Comparison of ENCODE assay signal across 21 cellular contexts in the genomic region with DNA sequence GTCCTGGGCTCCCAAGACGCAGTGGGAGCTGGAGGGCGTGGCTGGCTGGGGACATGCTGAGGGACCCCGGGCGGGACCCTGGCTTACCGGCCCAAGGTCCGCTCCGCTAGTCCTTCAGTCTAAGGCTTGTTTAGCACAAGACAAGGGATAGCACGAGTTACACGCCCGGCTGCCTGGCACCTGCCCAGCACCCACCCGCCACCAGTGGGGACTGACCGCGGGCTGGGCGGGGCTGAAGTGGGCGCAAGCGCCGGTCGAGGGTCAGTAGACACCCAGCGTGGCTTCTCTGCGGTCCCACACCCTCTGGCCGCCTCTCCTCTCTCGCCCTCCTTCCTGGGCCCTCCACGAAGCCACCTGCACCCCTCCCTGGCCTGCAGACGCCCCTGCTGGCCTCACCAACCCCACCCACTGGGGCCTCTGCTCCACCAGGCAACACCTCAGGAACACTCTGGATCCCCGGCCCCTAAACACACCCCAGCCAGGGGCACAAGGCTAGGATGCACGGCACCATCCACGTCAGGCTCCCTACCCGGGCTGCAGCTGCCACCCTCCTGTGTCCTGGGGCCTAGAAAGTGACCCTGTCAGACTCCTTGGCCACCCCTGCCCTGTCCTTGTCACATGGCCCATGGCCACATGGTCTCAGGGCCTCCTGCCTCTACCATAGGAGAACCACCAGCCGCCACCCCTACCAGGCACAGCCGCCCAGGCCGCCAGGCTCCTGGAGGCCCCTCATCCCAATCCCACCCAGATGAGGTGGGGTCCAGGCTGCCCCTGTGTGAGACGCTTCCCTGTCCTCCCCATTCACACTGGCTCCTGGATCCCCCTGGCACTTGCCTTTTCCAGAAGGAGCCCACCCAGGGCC. TPM values are rescaled to one million over a fixed set of nuclear protein-coding genes. Genes with fewer than 3 reads are reported as not detected.
DNase-seq lines count a peak whose midpoint lies in the region; ATAC-seq, FAIRE-seq and TF ChIP-seq lines count a peak whose summit lies in the region.
"Had no signal": no experiment of that assay in that cellular context is flagged by ENCODE, and none has a peak within 500 bp of the region (broad histone marks: within the 10 kb centered on the region; RNA-seq: fewer than 3 reads in every experiment).

No MANE protein-coding gene starts in this region.

- H3K4me3 ChIP-seq in HCT116 (replicated peaks in 1 of 2; ENCODE audit: low read depth in 1 of 2, low read length in 2 of 2), result no peak overlapping the region
- H3K4me3 ChIP-seq in K562, result no peak overlapping the region
- H3K4me3 ChIP-seq: HAP-1 had no signal

- intact Hi-C loops in HCT116 (cut with micrococcal nuclease) (no loop called here), K562 (cut with micrococcal nuclease) (no loop called here)

- H3K27me3 Mint-ChIP-seq in activated naive CD4-positive, alpha-beta T cell treated with anti-CD3 and anti-CD28 coated beads, Interleukin-2, amount 10 ng/mL, durations not matched to agents 7 days and 5 days, result peaks cover 3% of the 10 kb centered on the region
- H3K27me3 Mint-ChIP-seq: CD4-positive, CD25-positive, alpha-beta regulatory T cell; IgD-negative memory B cell had no signal

- H3K27me3 ChIP-seq in HCT116 (ENCODE audit: insufficient read depth, low read length) (no peaks in the 10 kb centered on the region), K562 (ENCODE audit: control insufficient read depth in 2 of 2, insufficient read depth in 2 of 2, low read length in 2 of 2) (no peaks in the 10 kb centered on the region)

- FAIRE-seq in K562 (lab: Jason Lieb, UNC), result no peak
- FAIRE-seq: A204.1 had no signal

- H3K9me3 Mint-ChIP-seq in activated naive CD4-positive, alpha-beta T cell treated with anti-CD3 and anti-CD28 coated beads, Interleukin-2, amount 10 ng/mL, durations not matched to agents 7 days and 5 days, result peaks cover 9% of the 10 kb centered on the region
- H3K9me3 Mint-ChIP-seq: HFFc6, IgD-negative memory B cell had no signal

- TF ChIP-seq EP300 in K562 (IDR thresholded peaks at IDR 0.05; ENCODE audit: low read length), result no peak

- H3K27ac Mint-ChIP-seq in activated naive CD4-positive, alpha-beta T cell treated with anti-CD3 and anti-CD28 coated beads, Interleukin-2, amount 10 ng/mL, durations not matched to agents 7 days and 5 days, result no peak overlapping the region
- H3K27ac Mint-ChIP-seq: CD4-positive, CD25-positive, alpha-beta regulatory T cell; HFFc6; IgD-negative memory B cell had no signal

- H3K4me3 Mint-ChIP-seq in activated naive CD4-positive, alpha-beta T cell treated with anti-CD3 and anti-CD28 coated beads, Interleukin-2, amount 10 ng/mL, durations not matched to agents 7 days and 5 days, result no peak overlapping the region
- H3K4me3 Mint-ChIP-seq: CD4-positive, CD25-positive, alpha-beta regulatory T cell; HFFc6 had no signal

- CTCF ChIA-PET in HCT116 (lab: Charles Lee), result no interaction called here
- CTCF ChIA-PET in K562 (lab: Yijun Ruan, JAX; ENCODE audit: low intra/inter-chr PET ratio), result no interaction called here
- CTCF ChIA-PET in activated naive CD4-positive, alpha-beta T cell treated with anti-CD3 and anti-CD28 coated beads, Interleukin-2, amount 10 ng/mL, durations not matched to agents 7 days and 5 days (lab: Charles Lee), result no interaction called here

- no peaks in the 10 kb centered on the region for H3K9me2 ChIP-seq in HCT116 (ENCODE audit: insufficient read depth)

- in situ Hi-C loops in K562 (cut with MboI), result no loop called here

- H3K4me2 ChIP-seq in HCT116 (ENCODE audit: low read length) (peak overlapping the region; percentile 33; the same call in 1 of the 2 replicates), K562 (ENCODE audit: insufficient read depth, low read length) (no peak overlapping the region)

- peaks cover 7 to 40% of the 10 kb centered on the region in 2 experiments; a peak in 3 of 4 replicates for H3K36me3 ChIP-seq in HCT116 (ENCODE audit: control insufficient read depth in 1 of 2, insufficient read depth in 2 of 2, low read length in 2 of 2)
- H3K36me3 ChIP-seq in K562 (ENCODE audit: control insufficient read depth, insufficient read depth, low read length), result peaks cover 76% of the 10 kb centered on the region; the same call in 2 of the 3 replicates

- H3K9ac ChIP-seq in HCT116 (ENCODE audit: low read length) (no peak overlapping the region), K562 (ENCODE audit: insufficient read depth in 1 of 2, low read depth in 2 of 2, low read length in 2 of 2) (peak overlapping the region in 1 of 2 experiments; percentile 14; a peak in 1 of 4 replicates)

- H4K20me1 ChIP-seq in HCT116 (ENCODE audit: insufficient read depth), result peaks cover 4% of the 10 kb centered on the region; the same call in 1 of the 2 replicates
- peaks cover 26% of the 10 kb centered on the region; the same call in 1 of the 2 replicates for H4K20me1 ChIP-seq in K562 (replicated peaks; ENCODE audit: control insufficient read depth, insufficient read depth, low read length)

- no peak for TF ChIP-seq POLR2A in HCT116 (IDR thresholded peaks at IDR 0.05; ENCODE audit: borderline replicate concordance, extremely low read depth, insufficient read depth, insufficient read length)
- no peak for TF ChIP-seq POLR2A in K562 (conservative IDR thresholded peaks at IDR 0.05)

- ATAC-seq in HCT116 (no peak), K562 (no peak; the same call in 2 of the 3 replicates)

- BruUV-seq in HCT116 (replicated peaks; lab: Mats Ljungman, UMichigan), result no TSS peak
- no TSS peak for BruUV-seq in K562 (replicated peaks; lab: Mats Ljungman, UMichigan)

- POLR2A ChIA-PET in HCT116 (lab: Charles Lee) (interaction anchor here (1.4 kb wide), 1 partner anchor 11 kb away, joined by 4 read pairs; no protein-coding TSS in a partner anchor), K562 (lab: Yijun Ruan, JAX) (interaction anchor here (0.6 to 1.7 kb wide), 8 partner anchors 9 to 277 kb away, joined by 3 to 7 read pairs (median 4); partner anchors contain the start of gene AURKAIP1)

- DNase-seq in HCT116 (ENCODE audit: low read depth, low spot score) (no peak), K562 (ENCODE audit: extremely low read depth in 1 of 4, low spot score in 3 of 4) (no peak), caudate nucleus (lab: John Stamatoyannopoulos, UW) (no peak), 8988T (no peak)
- no peak for DNase-seq in activated naive CD4-positive, alpha-beta T cell treated with anti-CD3 and anti-CD28 coated beads, Interleukin-2, amount 10 ng/mL, durations not matched to agents 7 days and 5 days
- DNase-seq: ACHN; C1 segment of cervical spinal cord; CD4-positive, CD25-positive, alpha-beta regulatory T cell; DMS153; DMS79; GDM1; HFFc6; Kasumi-1; KG1 had no signal

- TF ChIP-seq RAD21 in HCT116 (IDR thresholded peaks at IDR 0.05; ENCODE audit: low read depth) (no peak), K562 (CRISPR knock-in tag; conservative IDR thresholded peaks at IDR 0.05 in 1 of 2, IDR thresholded peaks at IDR 0.05 in 1 of 2) (no peak)

- H3K9me3 ChIP-seq in HCT116 (ENCODE audit: control insufficient read depth in 1 of 2, insufficient read depth in 1 of 2, low read depth in 1 of 2, low read length in 2 of 2) (no peaks in the 10 kb centered on the region), K562 (replicated peaks; ENCODE audit: control insufficient read depth, insufficient read depth, low read depth, low read length) (peaks cover 2% of the 10 kb centered on the region; the same call in 1 of the 2 replicates)
- H3K9me3 ChIP-seq: BE2C, HAP-1 had no signal

- peaks cover 6% of the 10 kb centered on the region for H3K9me1 ChIP-seq in K562 (ENCODE audit: control insufficient read depth, insufficient read depth, low read length)

- TF ChIP-seq CTCF in 22Rv1 (IDR thresholded peaks at IDR 0.05) (no peak), HCT116 (IDR thresholded peaks at IDR 0.05 in 2 of 3, conservative IDR thresholded peaks at IDR 0.05 in 1 of 3; ENCODE audit: borderline replicate concordance in 1 of 3, insufficient read depth in 1 of 3, low read depth in 2 of 3, low read length in 2 of 3) (no peak), K562 (IDR thresholded peaks at IDR 0.05 in 2 of 3, conservative IDR thresholded peaks at IDR 0.05 in 1 of 3; ENCODE audit: insufficient read depth in 2 of 3, low read depth in 1 of 3, low read length in 3 of 3) (no peak)

- no peaks in the 10 kb centered on the region for H3K4me1 Mint-ChIP-seq in activated naive CD4-positive, alpha-beta T cell treated with anti-CD3 and anti-CD28 coated beads, Interleukin-2, amount 10 ng/mL, durations not matched to agents 7 days and 5 days
- H3K4me1 Mint-ChIP-seq: CD4-positive, CD25-positive, alpha-beta regulatory T cell had no signal

- H3K4me1 ChIP-seq in HCT116 (ENCODE audit: control insufficient read depth in 1 of 2, insufficient read depth in 2 of 2, low read length in 2 of 2), result peaks cover 4 to 36% of the 10 kb centered on the region in 2 experiments; a peak in 3 of 4 replicates
- H3K4me1 ChIP-seq in K562 (replicated peaks in 1 of 2; ENCODE audit: control insufficient read depth in 2 of 2, insufficient read depth in 2 of 2, low read length in 2 of 2), result peaks cover 0 to 85% of the 10 kb centered on the region in 2 experiments; a peak in 2 of 5 replicates
- H3K4me1 ChIP-seq: BE2C, HAP-1 had no signal

- WGBS in K562 (ENCODE audit: insufficient coverage, low coverage, missing lambda C conversion rate), result 95% methylated on average over 28 of the region's 32 CpGs

- H2AFZ ChIP-seq in HCT116 (ENCODE audit: low read depth, low read length, poor library complexity, severe bottlenecking) (no peak overlapping the region), K562 (ENCODE audit: low read depth, low read length) (no peak overlapping the region)

- peaks cover 17% of the 10 kb centered on the region for H3K36me3 Mint-ChIP-seq in activated naive CD4-positive, alpha-beta T cell treated with anti-CD3 and anti-CD28 coated beads, Interleukin-2, amount 10 ng/mL, durations not matched to agents 7 days and 5 days

- H3K27ac ChIP-seq in 22Rv1 (peak overlapping the region; percentile 33; the same call in 1 of the 2 replicates), HCT116 (ENCODE audit: low read depth, low read length) (peak overlapping the region; percentile 54), K562 (ENCODE audit: extremely low read depth, low read depth, low read length) (no peak overlapping the region), caudate nucleus (ENCODE audit: low read depth, low read length) (no peak overlapping the region)
- H3K27ac ChIP-seq: HL-60 had no signal

- H3K79me2 ChIP-seq in HCT116 (ENCODE audit: insufficient read depth, low read length) (peaks cover 25% of the 10 kb centered on the region; the same call in 1 of the 2 replicates), K562 (ENCODE audit: control insufficient read depth, insufficient read depth, low read length) (peaks cover 2% of the 10 kb centered on the region; the same call in 2 of the 3 replicates)

- RAD21 ChIA-PET in HCT116 (lab: Charles Lee; ENCODE audit: low non-redundant PET in 1 of 2, low total read pairs in 2 of 2, uncharacterized antibody in 2 of 2, unreplicated experiment in 2 of 2), result no interaction called here

RNA-seq across cellular contexts. Expression of gene TAS1R3, which starts 6.1 kb away (rescaled TPM):
- total RNA-seq in HCT116 (2021; ENCODE audit: unreplicated experiment) (0.07 TPM), K562 (2014; rRNA removed) (0.12 TPM in 1 of 2 replicates, not detected in the other), K562 (2014; rRNA removed; fragmentation: Illumina TruSeq; extraction: Trizol) (not detected in 2 replicates), K562 (2015; rRNA removed; fragmentation: Illumina TruSeq; extraction: Trizol) (0.04 TPM in 1 of 2 replicates, not detected in the other), K562 (2021) (0.07 and 0.09 TPM in 2 replicates)
- polyA plus RNA-seq in HCT116 (2012), result 0.33 and 0.37 TPM in 2 replicates
- 0.19 and 0.58 TPM in 2 replicates for total RNA-seq in K562 (2011; cell fraction: chromatin; rRNA removed; ENCODE audit: low replicate concordance)
- total RNA-seq in K562 (2011; cell fraction: nucleolus; rRNA removed), result 0.53 and 0.67 TPM in 2 replicates
- total RNA-seq in K562 (2011; cell fraction: nucleoplasm; rRNA removed), result 0.15 and 0.23 TPM in 2 replicates
- polyA plus RNA-seq in K562 (2011; rRNA removed) (0.05 TPM in 1 of 2 replicates, not detected in the other), K562 (2014; fragmentation: Illumina TruSeq; extraction: Trizol) (not detected in 2 replicates), K562 (2014; fragmentation: Nextera tagmentation; extraction: Ambion mirVana) (not detected), K562 (2014; rRNA removed) (0.03 and 0.13 TPM in 2 replicates)
- polyA plus RNA-seq in K562 (2011; cell fraction: cytosol; rRNA removed), result 0.03 and 0.06 TPM in 2 replicates
- 0.25 and 0.31 TPM in 2 replicates for polyA plus RNA-seq in K562 (2011; cell fraction: nucleus; rRNA removed)
- 0.26 and 0.37 TPM in 2 replicates for polyA plus RNA-seq in K562 (2012)
- polyA minus RNA-seq in K562 (2011; rRNA and poly(A)+ RNA removed), result not detected in 2 replicates
- polyA minus RNA-seq in K562 (2011; cell fraction: cytosol; rRNA and poly(A)+ RNA removed), result not detected in 2 replicates
- polyA minus RNA-seq in K562 (2011; cell fraction: nucleus; rRNA and poly(A)+ RNA removed), result 0.13 and 0.22 TPM in 2 replicates
- total RNA-seq: H4 had no signal

RNA-seq across cellular contexts. Expression of gene DVL1, which starts 12.1 kb away (rescaled TPM):
- total RNA-seq in HCT116 (2021; ENCODE audit: unreplicated experiment) (160 TPM), K562 (2014; rRNA removed) (135 and 143 TPM in 2 replicates), K562 (2014; rRNA removed; fragmentation: Illumina TruSeq; extraction: Trizol) (3.5 and 6.3 TPM in 2 replicates), K562 (2015; rRNA removed; fragmentation: Illumina TruSeq; extraction: Trizol) (50.9 and 51.7 TPM in 2 replicates), K562 (2021) (106 and 118 TPM in 2 replicates)
- 193 and 219 TPM in 2 replicates for polyA plus RNA-seq in HCT116 (2012)
- total RNA-seq in K562 (2011; cell fraction: chromatin; rRNA removed; ENCODE audit: low replicate concordance), result 53.3 and 207 TPM in 2 replicates
- total RNA-seq in K562 (2011; cell fraction: nucleolus; rRNA removed), result 213 and 235 TPM in 2 replicates
- 85.9 and 103 TPM in 2 replicates for total RNA-seq in K562 (2011; cell fraction: nucleoplasm; rRNA removed)
- polyA plus RNA-seq in K562 (2011; rRNA removed) (24.3 and 42.1 TPM in 2 replicates), K562 (2014; fragmentation: Illumina TruSeq; extraction: Trizol) (13.9 and 43.4 TPM in 2 replicates), K562 (2014; fragmentation: Nextera tagmentation; extraction: Ambion mirVana) (under 1 TPM; 0.62 to 0.63 TPM), K562 (2014; rRNA removed) (119 and 136 TPM in 2 replicates)
- 39.8 and 107 TPM in 2 replicates for polyA plus RNA-seq in K562 (2011; cell fraction: cytosol; rRNA removed)
- 353 and 531 TPM in 2 replicates for polyA plus RNA-seq in K562 (2011; cell fraction: nucleus; rRNA removed)
- 65.5 and 75.0 TPM in 2 replicates for polyA plus RNA-seq in K562 (2012)
- 5.6 and 11.7 TPM in 2 replicates for polyA minus RNA-seq in K562 (2011; rRNA and poly(A)+ RNA removed)
- polyA minus RNA-seq in K562 (2011; cell fraction: cytosol; rRNA and poly(A)+ RNA removed), result 32.9 and 47.2 TPM in 2 replicates
- 69.3 and 81.9 TPM in 2 replicates for polyA minus RNA-seq in K562 (2011; cell fraction: nucleus; rRNA and poly(A)+ RNA removed)

RNA-seq across cellular contexts. Expression of gene CPTP, which starts 12.6 kb away (rescaled TPM):
- 16.3 TPM for total RNA-seq in HCT116 (2021; ENCODE audit: unreplicated experiment)
- 11.2 and 13.9 TPM in 2 replicates for polyA plus RNA-seq in HCT116 (2012)
- 3.4 and 22.1 TPM in 2 replicates for total RNA-seq in K562 (2011; cell fraction: chromatin; rRNA removed; ENCODE audit: low replicate concordance)
- 31.8 and 32.0 TPM in 2 replicates for total RNA-seq in K562 (2011; cell fraction: nucleolus; rRNA removed)
- 11.2 and 13.9 TPM in 2 replicates for total RNA-seq in K562 (2011; cell fraction: nucleoplasm; rRNA removed)
- 21.6 and 33.4 TPM in 2 replicates for total RNA-seq in K562 (2014; rRNA removed)
- total RNA-seq in K562 (2014; rRNA removed; fragmentation: Illumina TruSeq; extraction: Trizol), result 3.0 and 3.5 TPM in 2 replicates
- total RNA-seq in K562 (2015; rRNA removed; fragmentation: Illumina TruSeq; extraction: Trizol), result 8.4 and 10.1 TPM in 2 replicates
- total RNA-seq in K562 (2021), result 25.4 and 25.8 TPM in 2 replicates
- polyA plus RNA-seq in K562 (2011; rRNA removed), result 3.5 and 5.7 TPM in 2 replicates
- polyA plus RNA-seq in K562 (2011; cell fraction: cytosol; rRNA removed), result 7.2 and 32.1 TPM in 2 replicates
- polyA plus RNA-seq in K562 (2011; cell fraction: nucleus; rRNA removed), result 5.6 and 10.3 TPM in 2 replicates
- polyA plus RNA-seq in K562 (2012), result 14.5 and 17.3 TPM in 2 replicates
- polyA plus RNA-seq in K562 (2014; fragmentation: Illumina TruSeq; extraction: Trizol), result 2.7 and 9.1 TPM in 2 replicates
- under 1 TPM; 0.11 to 0.20 TPM for polyA plus RNA-seq in K562 (2014; fragmentation: Nextera tagmentation; extraction: Ambion mirVana)
- 12.4 and 12.9 TPM in 2 replicates for polyA plus RNA-seq in K562 (2014; rRNA removed)
- polyA minus RNA-seq in K562 (2011; rRNA and poly(A)+ RNA removed), result 2.1 and 2.4 TPM in 2 replicates
- polyA minus RNA-seq in K562 (2011; cell fraction: cytosol; rRNA and poly(A)+ RNA removed), result 9.2 and 12.1 TPM in 2 replicates
- polyA minus RNA-seq in K562 (2011; cell fraction: nucleus; rRNA and poly(A)+ RNA removed), result 14.0 and 17.8 TPM in 2 replicates

RNA-seq across cellular contexts. Expression of gene INTS11, which starts 12.7 kb away (rescaled TPM):
- total RNA-seq in HCT116 (2021; ENCODE audit: unreplicated experiment) (161 TPM), K562 (2014; rRNA removed) (151 and 179 TPM in 2 replicates), K562 (2014; rRNA removed; fragmentation: Illumina TruSeq; extraction: Trizol) (62.1 and 77.4 TPM in 2 replicates), K562 (2015; rRNA removed; fragmentation: Illumina TruSeq; extraction: Trizol) (85.4 and 88.8 TPM in 2 replicates), K562 (2021) (153 and 164 TPM in 2 replicates)
- 161 and 165 TPM in 2 replicates for polyA plus RNA-seq in HCT116 (2012)
- 317 and 866 TPM in 2 replicates for total RNA-seq in K562 (2011; cell fraction: chromatin; rRNA removed; ENCODE audit: low replicate concordance)
- total RNA-seq in K562 (2011; cell fraction: nucleolus; rRNA removed), result 565 and 578 TPM in 2 replicates
- total RNA-seq in K562 (2011; cell fraction: nucleoplasm; rRNA removed), result 402 and 440 TPM in 2 replicates
- polyA plus RNA-seq in K562 (2011; rRNA removed) (110 and 164 TPM in 2 replicates), K562 (2014; fragmentation: Illumina TruSeq; extraction: Trizol) (143 and 151 TPM in 2 replicates), K562 (2014; fragmentation: Nextera tagmentation; extraction: Ambion mirVana) (10 to 100 TPM in 1 of 2 experiments, 1 to 10 TPM in 1; 3.6 to 11.8 TPM), K562 (2014; rRNA removed) (183 TPM in 2 replicates)
- 195 and 300 TPM in 2 replicates for polyA plus RNA-seq in K562 (2011; cell fraction: cytosol; rRNA removed)
- 663 and 798 TPM in 2 replicates for polyA plus RNA-seq in K562 (2011; cell fraction: nucleus; rRNA removed)
- 151 and 204 TPM in 2 replicates for polyA plus RNA-seq in K562 (2012)
- 68.4 and 103 TPM in 2 replicates for polyA minus RNA-seq in K562 (2011; rRNA and poly(A)+ RNA removed)
- polyA minus RNA-seq in K562 (2011; cell fraction: cytosol; rRNA and poly(A)+ RNA removed), result 79.6 and 101 TPM in 2 replicates
- polyA minus RNA-seq in K562 (2011; cell fraction: nucleus; rRNA and poly(A)+ RNA removed), result 108 and 123 TPM in 2 replicates

RNA-seq across cellular contexts. Expression of gene MXRA8, which starts 21.2 kb away (rescaled TPM):
- total RNA-seq in HCT116 (2021; ENCODE audit: unreplicated experiment) (0.74 TPM), K562 (2014; rRNA removed) (7.3 and 12.4 TPM in 2 replicates), K562 (2014; rRNA removed; fragmentation: Illumina TruSeq; extraction: Trizol) (2.1 and 2.7 TPM in 2 replicates), K562 (2015; rRNA removed; fragmentation: Illumina TruSeq; extraction: Trizol) (4.8 and 5.5 TPM in 2 replicates), K562 (2021) (9.1 and 10.8 TPM in 2 replicates)
- polyA plus RNA-seq in HCT116 (2012), result 3.6 and 3.7 TPM in 2 replicates
- total RNA-seq in K562 (2011; cell fraction: chromatin; rRNA removed; ENCODE audit: low replicate concordance), result 12.2 and 30.9 TPM in 2 replicates
- 39.7 and 42.5 TPM in 2 replicates for total RNA-seq in K562 (2011; cell fraction: nucleolus; rRNA removed)
- 29.8 and 30.7 TPM in 2 replicates for total RNA-seq in K562 (2011; cell fraction: nucleoplasm; rRNA removed)
- polyA plus RNA-seq in K562 (2011; rRNA removed) (2.9 and 9.0 TPM in 2 replicates), K562 (2014; fragmentation: Illumina TruSeq; extraction: Trizol) (6.3 and 9.2 TPM in 2 replicates), K562 (2014; fragmentation: Nextera tagmentation; extraction: Ambion mirVana) (under 1 TPM; 0.66 to 0.83 TPM), K562 (2014; rRNA removed) (11.3 and 13.1 TPM in 2 replicates)
- 4.0 and 38.2 TPM in 2 replicates for polyA plus RNA-seq in K562 (2011; cell fraction: cytosol; rRNA removed)
- polyA plus RNA-seq in K562 (2011; cell fraction: nucleus; rRNA removed), result 18.3 and 101 TPM in 2 replicates
- polyA plus RNA-seq in K562 (2012), result 13.9 and 20.4 TPM in 2 replicates
- polyA minus RNA-seq in K562 (2011; rRNA and poly(A)+ RNA removed), result 0.75 and 3.0 TPM in 2 replicates
- polyA minus RNA-seq in K562 (2011; cell fraction: cytosol; rRNA and poly(A)+ RNA removed), result 2.1 and 10.7 TPM in 2 replicates
- 1.4 and 8.2 TPM in 2 replicates for polyA minus RNA-seq in K562 (2011; cell fraction: nucleus; rRNA and poly(A)+ RNA removed)
- polyA plus RNA-seq: CD4-positive, CD25-positive, alpha-beta regulatory T cell; IgD-negative memory B cell had no signal

Comparison
In these comparisons a context has a peak if more than half of its experiments do, and no peak if none do; other contexts are left out.
1. H3K27ac ChIP-seq: peak in 22Rv1 (single experiment) and HCT116 (single experiment); none in K562 (single experiment) and caudate nucleus (single experiment).